In genomic region chr2:164836907-164837306, GRCh38 we compare ENCODE assay signal across 30 cellular contexts. TPM values are rescaled to one million over a fixed set of nuclear protein-coding genes. Genes with fewer than 3 reads are reported as not detected.
A peak's percentile ranks its signal among the peaks of the same experiment; 100 is the strongest.
DNase-seq lines count a peak whose midpoint lies in the region; ATAC-seq, FAIRE-seq and TF ChIP-seq lines count a peak whose summit lies in the region.
"Had no signal": no experiment of that assay in that cellular context is flagged by ENCODE, and none has a peak within 500 bp of the region (broad histone marks: within the 10 kb centered on the region; RNA-seq: fewer than 3 reads in every experiment).

No MANE protein-coding gene starts in this region.

- DNase-seq in ACHN: peak; percentile 13
- DNase-seq in activated B cell treated with CpG ODN at 0.5 μM for 24 hours: no peak
- no peak for DNase-seq in epithelial cell of proximal tubule (ENCODE audit: low read depth)
- DNase-seq in T-helper 2 cell: no peak
- no peak for DNase-seq in mesenteric fat pad (ENCODE audit: low spot score)
- DNase-seq in SW 1271 (lab: John Stamatoyannopoulos, UW): no peak
- no peak for DNase-seq in urothelium cell line (ENCODE audit: low spot score)
- DNase-seq: activated CD4-positive, alpha-beta memory T cell treated with anti-CD3 and anti-CD28 coated beads for 36 hours; activated CD8-positive, alpha-beta memory T cell treated with anti-CD3 and anti-CD28 coated beads, Interleukin-2, amount 50 U/mL, for 48 hours; cerebellar nuclear complex; COR-L47; DMS79; GF-D8; midbrain; naive thymus-derived CD4-positive, alpha-beta T cell; NCI-H2081; NCI-H345; nucleus accumbens; Peyer's patch; stimulated activated naive CD8-positive, alpha-beta T cell treated with anti-CD3 and anti-CD28 coated beads, Interleukin-15, amount 100 ng/mL, for 72 hours; T-helper 1 cell; upper lobe of left lung had no signal

- no peak for FAIRE-seq in urothelium cell line (lab: Jason Lieb, UNC)
- FAIRE-seq: astrocyte, K562 had no signal

- H3K9me3 Mint-ChIP-seq in activated B cell treated with CpG ODN at 0.5 μM for 24 hours (no peaks in the 10 kb centered on the region), nephron (no peaks in the 10 kb centered on the region)
- H3K9me3 Mint-ChIP-seq: activated CD4-positive, alpha-beta memory T cell treated with anti-CD3 and anti-CD28 coated beads for 36 hours; activated T-helper 2 cell treated with anti-CD3 and anti-CD28 coated beads, Interferon-gamma antibody, Interleukin-2, Interleukin-4, amounts not matched to agents 10 μg/mL and 5 μg/mL and 100 μg/mL, durations not matched to agents 14 hours and 24 hours and 36 hours; stimulated activated naive CD8-positive, alpha-beta T cell treated with anti-CD3 and anti-CD28 coated beads, Interleukin-15, amount 100 ng/mL, for 72 hours had no signal

- peak overlapping the region; percentile 12 for H3K4me3 ChIP-seq in epithelial cell of proximal tubule (ENCODE audit: low read depth, low read length)
- H3K4me3 ChIP-seq: BLaER1, K562, Peyer's patch, prostate gland, upper lobe of left lung had no signal

- POLR2A ChIA-PET in activated B cell treated with CpG ODN at 0.5 μM for 24 hours (lab: Charles Lee): interaction anchor here (1.4 to 1.6 kb wide), 2 partner anchors 10 to 76 kb away, joined by 6 to 7 read pairs; no protein-coding TSS in a partner anchor

- intact Hi-C loops in activated B cell treated with CpG ODN at 0.5 μM for 24 hours (cut with micrococcal nuclease): loop anchor here (1.0 kb wide), 1 partner anchor 9 kb away; no protein-coding TSS in a partner anchor

- in situ Hi-C loops in ACHN (cut with HindIII; ENCODE audit: low pct_ligation_motif_present, low pct_unique_long_range_greater_than_20kb, low sequenced_read_pairs): no loop called here

- no peak overlapping the region for H3K4me3 Mint-ChIP-seq in activated B cell treated with CpG ODN at 0.5 μM for 24 hours
- H3K4me3 Mint-ChIP-seq in nephron: peak overlapping the region in 2 of 3 experiments; percentile 26 to 39
- H3K4me3 Mint-ChIP-seq: activated CD4-positive, alpha-beta memory T cell treated with anti-CD3 and anti-CD28 coated beads for 36 hours; activated naive CD8-positive, alpha-beta T cell; naive thymus-derived CD4-positive, alpha-beta T cell; stimulated activated naive CD8-positive, alpha-beta T cell treated with anti-CD3 and anti-CD28 coated beads, Interleukin-15, amount 100 ng/mL, for 72 hours had no signal

- H3K4me1 Mint-ChIP-seq in activated B cell treated with CpG ODN at 0.5 μM for 24 hours (peaks cover 55% of the 10 kb centered on the region), nephron (peaks cover 8% of the 10 kb centered on the region)

- TF ChIP-seq CTCF in activated B cell treated with CpG ODN at 0.5 μM for 24 hours (IDR thresholded peaks at IDR 0.05) (no peak), epithelial cell of proximal tubule (conservative IDR thresholded peaks at IDR 0.05; ENCODE audit: low read depth, low read length) (no peak), nephron (IDR thresholded peaks at IDR 0.05; ENCODE audit: unreplicated experiment in 3 of 3) (no peak)

- H3K27me3 Mint-ChIP-seq in activated B cell treated with CpG ODN at 0.5 μM for 24 hours: no peaks in the 10 kb centered on the region
- H3K27me3 Mint-ChIP-seq in nephron (ENCODE audit: low read depth): peaks cover 39% of the 10 kb centered on the region

- no peak for ATAC-seq in activated B cell treated with CpG ODN at 0.5 μM for 24 hours (ENCODE audit: low read depth)
- ATAC-seq: activated CD4-positive, CD25-positive, alpha-beta regulatory T cell treated with anti-CD3 and anti-CD28 coated beads, Interleukin-2, amount 50 U/mL, for 24 hours; K562; naive thymus-derived CD4-positive, alpha-beta T cell; stimulated activated naive CD8-positive, alpha-beta T cell treated with anti-CD3 and anti-CD28 coated beads, Interleukin-15, amount 100 ng/mL, for 72 hours had no signal

- H3K36me3 Mint-ChIP-seq in activated B cell treated with CpG ODN at 0.5 μM for 24 hours (ENCODE audit: low read depth) (peaks cover 16% of the 10 kb centered on the region), nephron (ENCODE audit: low read depth) (no peaks in the 10 kb centered on the region)
- H3K36me3 Mint-ChIP-seq: activated CD4-positive, alpha-beta memory T cell treated with anti-CD3 and anti-CD28 coated beads for 36 hours; activated naive CD8-positive, alpha-beta T cell; naive thymus-derived CD4-positive, alpha-beta T cell had no signal

- H3K27ac Mint-ChIP-seq in activated B cell treated with CpG ODN at 0.5 μM for 24 hours: peak overlapping the region; percentile 18
- H3K27ac Mint-ChIP-seq in nephron: no peak overlapping the region
- H3K27ac Mint-ChIP-seq: activated CD4-positive, alpha-beta memory T cell treated with anti-CD3 and anti-CD28 coated beads for 36 hours; activated naive CD8-positive, alpha-beta T cell; activated T-helper 2 cell treated with anti-CD3 and anti-CD28 coated beads, Interferon-gamma antibody, Interleukin-2, Interleukin-4, amounts not matched to agents 10 μg/mL and 5 μg/mL and 100 μg/mL, durations not matched to agents 14 hours and 24 hours and 36 hours; naive thymus-derived CD4-positive, alpha-beta T cell; stimulated activated naive CD8-positive, alpha-beta T cell treated with anti-CD3 and anti-CD28 coated beads, Interleukin-15, amount 100 ng/mL, for 72 hours had no signal

- CTCF ChIA-PET in activated B cell treated with CpG ODN at 0.5 μM for 24 hours (lab: Charles Lee): interaction anchor here (1.1 to 1.5 kb wide), 3 partner anchors 11 to 103 kb away, joined by 3 read pairs; no protein-coding TSS in a partner anchor

RNA-seq across cellular contexts. Expression of gene COBLL1, which starts 4.7 kb away (rescaled TPM):
- total RNA-seq in activated B cell treated with CpG ODN at 0.5 μM for 24 hours (182 and 222 TPM in 2 replicates), epithelial cell of proximal tubule (28.8 and 33.0 TPM in 2 replicates), mesenteric fat pad (85.9 TPM)
- total RNA-seq: activated CD4-positive, alpha-beta memory T cell treated with anti-CD3 and anti-CD28 coated beads for 36 hours had no signal
